Comparison of ENCODE assay signal across 8 cellular contexts in genomic region chr19:44955500-44956439, GRCh38. TPM values are rescaled to one million over a fixed set of nuclear protein-coding genes. Genes with fewer than 3 reads are reported as not detected.
DNase-seq lines count a peak whose midpoint lies in the region; TF ChIP-seq lines count a peak whose summit lies in the region.

No MANE protein-coding gene starts in this region.

- H2AK5ac ChIP-seq in mesenchymal stem cell (ENCODE audit: low read length, severe bottlenecking): no peak overlapping the region

- H2AFZ ChIP-seq in mesenchymal stem cell (ENCODE audit: low read depth, low read length): peak overlapping the region; percentile 37

- H3K4me2 ChIP-seq in mesenchymal stem cell (ENCODE audit: low read length, poor library complexity, severe bottlenecking): peak overlapping the region; percentile 20

- H3K9me3 Mint-ChIP-seq in chondrocyte (ENCODE audit: low read depth): no peaks in the 10 kb centered on the region

- H3K4me1 Mint-ChIP-seq in chondrocyte (ENCODE audit: low read depth): peaks cover 44% of the 10 kb centered on the region

- H3K36me3 ChIP-seq in MG63 (peaks cover 38% of the 10 kb centered on the region), mesenchymal stem cell (ENCODE audit: control insufficient read depth in 1 of 2, insufficient read depth in 2 of 2, low read depth in 1 of 2, low read length in 2 of 2) (peaks cover 9 to 17% of the 10 kb centered on the region in 2 experiments), urinary bladder (ENCODE audit: insufficient read depth) (no peaks in the 10 kb centered on the region)

- no peak overlapping the region for H2BK12ac ChIP-seq in mesenchymal stem cell (ENCODE audit: low read length in 2 of 2)

- peak overlapping the region; percentile 94 for H3K9ac ChIP-seq in mesenchymal stem cell (ENCODE audit: low read length)

- H2BK120ac ChIP-seq in mesenchymal stem cell (ENCODE audit: low read depth, low read length): no peak overlapping the region

- H3K27ac ChIP-seq in mesenchymal stem cell (ENCODE audit: low read length, poor library complexity, severe bottlenecking): no peak overlapping the region
- peak overlapping the region; percentile 65 for H3K27ac ChIP-seq in urinary bladder (ENCODE audit: low read depth)

- no peak overlapping the region for H2BK5ac ChIP-seq in mesenchymal stem cell (ENCODE audit: low read depth, low read length, poor library complexity, severe bottlenecking)

- H3K4me1 ChIP-seq in mesenchymal stem cell (ENCODE audit: control insufficient read depth, insufficient read depth, low read depth, low read length) (peaks cover 19% of the 10 kb centered on the region), urinary bladder (ENCODE audit: insufficient read depth) (no peaks in the 10 kb centered on the region)

- peak overlapping the region; percentile 31 for H4K8ac ChIP-seq in mesenchymal stem cell (ENCODE audit: low read length)

- 7% methylated on average over 40 of the region's 40 CpGs for WGBS in mesenchymal stem cell
- WGBS in urinary bladder: 2% methylated on average over 40 of the region's 40 CpGs

- H3K27me3 Mint-ChIP-seq in chondrocyte (ENCODE audit: low read depth): no peaks in the 10 kb centered on the region

- H3K79me1 ChIP-seq in mesenchymal stem cell (replicated peaks; ENCODE audit: low read length, poor library complexity, severe bottlenecking): peaks cover 13% of the 10 kb centered on the region

- H3K9me3 ChIP-seq in MG63 (no peaks in the 10 kb centered on the region), mesenchymal stem cell (ENCODE audit: control insufficient read depth, low read length) (no peaks in the 10 kb centered on the region)

- H3K4me3 Mint-ChIP-seq in chondrocyte (ENCODE audit: unreplicated experiment): peak overlapping the region; percentile 97

- H3K4me3 ChIP-seq in MG63: peak overlapping the region; percentile 99
- H3K4me3 ChIP-seq in mesenchymal stem cell (ENCODE audit: insufficient read depth in 1 of 2, low read depth in 1 of 2, low read length in 2 of 2): peak overlapping the region; percentile 92 to 97
- peak overlapping the region; percentile 91 for H3K4me3 ChIP-seq in urinary bladder (ENCODE audit: low read depth, low read length)

- DNase-seq in stimulated activated CD4-positive, alpha-beta T cell treated with anti-CD3 and anti-CD28 coated beads, Interleukin-15, amount 100 ng/mL, for 24 hours: peak; percentile 11
- DNase-seq in stimulated activated CD4-positive, alpha-beta T cell treated with anti-CD3 and anti-CD28 coated beads, Interleukin-2, amount 100 ng/mL, for 24 hours: no peak
- DNase-seq in MG63: no peak
- no peak for DNase-seq in chondrocyte (ENCODE audit: low spot score)
- peak; percentile 11 for DNase-seq in mesenchymal stem cell
- DNase-seq in iPS-NIHi11 (ENCODE audit: low spot score): no peak
- no peak for DNase-seq in NCI-H345 treated with DMSO at 0.1 percent for 48 hours (lab: John Stamatoyannopoulos, UW; ENCODE audit: unreplicated experiment)

- no peaks in the 10 kb centered on the region for H3K36me3 Mint-ChIP-seq in chondrocyte (ENCODE audit: low read depth)

- H4K91ac ChIP-seq in mesenchymal stem cell (ENCODE audit: low read length): peak overlapping the region; percentile 19

- TF ChIP-seq CTCF in chondrocyte (IDR thresholded peaks at IDR 0.05): peak; percentile 2

- H3K4ac ChIP-seq in mesenchymal stem cell (ENCODE audit: low read depth in 1 of 2, low read length in 2 of 2): peak overlapping the region in 1 of 2 experiments; percentile 76

- peak overlapping the region; percentile 68 to 81 for H3K18ac ChIP-seq in mesenchymal stem cell (ENCODE audit: low read depth in 1 of 2, low read length in 2 of 2)

- peak overlapping the region in 1 of 2 experiments; percentile 82 for H3K14ac ChIP-seq in mesenchymal stem cell (ENCODE audit: low read length in 2 of 2)

- H3K27ac Mint-ChIP-seq in chondrocyte (ENCODE audit: unreplicated experiment): peak overlapping the region; percentile 59

- H3K27me3 ChIP-seq in MG63 (no peaks in the 10 kb centered on the region), mesenchymal stem cell (ENCODE audit: control insufficient read depth in 1 of 2, insufficient read depth in 1 of 2, low read length in 2 of 2) (no peaks in the 10 kb centered on the region)

- no peak overlapping the region for H2BK15ac ChIP-seq in mesenchymal stem cell (ENCODE audit: low read depth, poor library complexity, severe bottlenecking)

- H3K23ac ChIP-seq in mesenchymal stem cell (ENCODE audit: low read length in 2 of 2): peak overlapping the region; percentile 15 to 65

RNA-seq across cellular contexts. Expression of gene CLPTM1, which starts 0.6 kb away (rescaled TPM):
- 5.2 and 14.0 TPM in 2 replicates for total RNA-seq in MG63 (2014; rRNA removed; shearing (Covaris generic); ENCODE audit: low replicate concordance)
- 91.4 to 122 TPM (median 96.3 TPM) in 3 replicates for total RNA-seq in chondrocyte
- polyA plus RNA-seq in mesenchymal stem cell (2013, experiment 1 of 2): 97.6 TPM
- polyA plus RNA-seq in mesenchymal stem cell (2013, experiment 2 of 2): 93.9 TPM
- total RNA-seq in urinary bladder: 27.3 TPM
- 104 TPM for polyA plus RNA-seq in urinary bladder

RNA-seq across cellular contexts. Expression of gene APOC2, which starts 9.9 kb away (rescaled TPM):
- total RNA-seq in MG63 (2014; rRNA removed; shearing (Covaris generic); ENCODE audit: low replicate concordance): not detected in 2 replicates
- not detected in 3 replicates for total RNA-seq in chondrocyte
- polyA plus RNA-seq in mesenchymal stem cell (2013, experiment 1 of 2): not detected
- polyA plus RNA-seq in mesenchymal stem cell (2013, experiment 2 of 2): not detected
- not detected for total RNA-seq in urinary bladder
- polyA plus RNA-seq in urinary bladder: 1.6 TPM

RNA-seq across cellular contexts. Expression of gene APOC4, which starts 13.7 kb away (rescaled TPM):
- not detected in 2 replicates for total RNA-seq in MG63 (2014; rRNA removed; shearing (Covaris generic); ENCODE audit: low replicate concordance)
- total RNA-seq in chondrocyte: not detected in 3 replicates
- polyA plus RNA-seq in mesenchymal stem cell (2013, experiment 1 of 2): not detected
- not detected for polyA plus RNA-seq in mesenchymal stem cell (2013, experiment 2 of 2)
- not detected for total RNA-seq in urinary bladder
- polyA plus RNA-seq in urinary bladder: not detected

RNA-seq across cellular contexts. Expression of gene APOC1, which starts 41.4 kb away (rescaled TPM):
- total RNA-seq in MG63 (2014; rRNA removed; shearing (Covaris generic); ENCODE audit: low replicate concordance): not detected in 2 replicates
- total RNA-seq in chondrocyte: 2.2 to 6.9 TPM in 2 of 3 replicates, not detected in the other
- polyA plus RNA-seq in mesenchymal stem cell (2013, experiment 1 of 2): 87.8 TPM
- polyA plus RNA-seq in mesenchymal stem cell (2013, experiment 2 of 2): 82.3 TPM
- 3.5 TPM for total RNA-seq in urinary bladder
- polyA plus RNA-seq in urinary bladder: 26.9 TPM

RNA-seq across cellular contexts. Expression of gene RELB, which starts 45.5 kb away (rescaled TPM):
- 8.5 and 16.8 TPM in 2 replicates for total RNA-seq in MG63 (2014; rRNA removed; shearing (Covaris generic); ENCODE audit: low replicate concordance)
- total RNA-seq in chondrocyte: 7.4 to 11.0 TPM (median 9.8 TPM) in 3 replicates
- polyA plus RNA-seq in mesenchymal stem cell (2013, experiment 1 of 2): 9.8 TPM
- 9.6 TPM for polyA plus RNA-seq in mesenchymal stem cell (2013, experiment 2 of 2)
- total RNA-seq in urinary bladder: 2.6 TPM
- polyA plus RNA-seq in urinary bladder: 8.9 TPM

Comparison
In these comparisons a context has a peak if more than half of its experiments do, and no peak if none do; other contexts are left out.
1. DNase-seq: peak in stimulated activated CD4-positive, alpha-beta T cell treated with anti-CD3 and anti-CD28 coated beads, Interleukin-15, amount 100 ng/mL, for 24 hours (single experiment) and mesenchymal stem cell (single experiment); none in stimulated activated CD4-positive, alpha-beta T cell treated with anti-CD3 and anti-CD28 coated beads, Interleukin-2, amount 100 ng/mL, for 24 hours (0 of 2), MG63 (single experiment), chondrocyte (single experiment), iPS-NIHi11 (single experiment) and NCI-H345 treated with DMSO at 0.1 percent for 48 hours (single experiment).
2. Peak in every context shown above with its lines, with median percentiles within 50 percentile points of each other: H3K4me3 ChIP-seq.